ENCODE assay signal across 9 cellular contexts in the genomic region with DNA sequence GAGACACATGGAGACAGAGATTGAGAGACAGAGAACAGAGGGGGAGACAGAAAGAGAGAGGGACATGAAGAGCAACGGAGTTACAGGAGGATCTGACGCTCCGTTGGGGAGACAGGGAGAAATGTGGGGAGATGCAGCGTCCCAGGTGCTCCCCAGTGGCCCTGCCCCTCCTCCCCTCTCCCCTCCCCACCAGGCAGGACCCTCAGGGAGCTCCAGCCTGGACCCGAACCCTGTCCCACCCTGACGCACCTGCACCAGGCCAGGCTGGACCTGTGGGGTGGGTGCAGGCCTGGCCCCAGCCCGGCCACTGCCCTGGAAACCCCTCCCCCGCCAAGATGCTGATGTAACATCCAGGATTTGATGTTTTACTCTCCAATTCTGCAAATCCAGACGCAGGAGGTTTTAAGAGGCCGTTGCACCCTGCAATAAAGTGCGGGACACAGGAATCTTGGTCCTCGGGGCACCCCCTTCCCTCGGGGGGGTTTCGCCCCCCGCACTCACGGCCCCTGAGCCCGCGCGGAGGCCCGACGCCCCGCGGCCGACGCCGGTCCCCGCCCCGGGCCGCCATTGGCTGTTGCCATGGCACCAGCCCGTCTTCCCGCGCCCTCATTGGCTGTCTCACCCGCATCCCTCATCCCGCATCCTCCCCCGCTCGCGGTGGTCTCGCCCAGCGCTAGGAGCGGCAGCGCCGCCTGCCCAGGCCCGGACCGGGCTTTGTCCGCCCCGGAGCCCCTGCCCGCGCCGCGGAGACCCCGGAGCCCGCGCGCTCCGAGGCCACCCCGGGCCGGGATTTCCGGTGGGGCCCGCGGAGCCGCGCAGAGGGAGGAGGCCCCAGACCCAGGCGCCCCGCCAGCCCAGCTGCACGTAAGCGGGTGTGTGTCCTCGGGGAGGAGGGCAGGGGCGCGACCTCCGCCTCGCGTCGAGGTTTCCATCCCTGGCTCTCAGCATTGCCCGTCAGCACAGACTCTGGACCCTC. TPM values are rescaled to one million over a fixed set of nuclear protein-coding genes. Genes with fewer than 3 reads are reported as not detected.
DNase-seq lines count a peak whose midpoint lies in the region; ATAC-seq and TF ChIP-seq lines count a peak whose summit lies in the region.
"Had no signal": no experiment of that assay in that cellular context is flagged by ENCODE, and none has a peak within 500 bp of the region (broad histone marks: within the 10 kb centered on the region; RNA-seq: fewer than 3 reads in every experiment).

A gene with protein sequence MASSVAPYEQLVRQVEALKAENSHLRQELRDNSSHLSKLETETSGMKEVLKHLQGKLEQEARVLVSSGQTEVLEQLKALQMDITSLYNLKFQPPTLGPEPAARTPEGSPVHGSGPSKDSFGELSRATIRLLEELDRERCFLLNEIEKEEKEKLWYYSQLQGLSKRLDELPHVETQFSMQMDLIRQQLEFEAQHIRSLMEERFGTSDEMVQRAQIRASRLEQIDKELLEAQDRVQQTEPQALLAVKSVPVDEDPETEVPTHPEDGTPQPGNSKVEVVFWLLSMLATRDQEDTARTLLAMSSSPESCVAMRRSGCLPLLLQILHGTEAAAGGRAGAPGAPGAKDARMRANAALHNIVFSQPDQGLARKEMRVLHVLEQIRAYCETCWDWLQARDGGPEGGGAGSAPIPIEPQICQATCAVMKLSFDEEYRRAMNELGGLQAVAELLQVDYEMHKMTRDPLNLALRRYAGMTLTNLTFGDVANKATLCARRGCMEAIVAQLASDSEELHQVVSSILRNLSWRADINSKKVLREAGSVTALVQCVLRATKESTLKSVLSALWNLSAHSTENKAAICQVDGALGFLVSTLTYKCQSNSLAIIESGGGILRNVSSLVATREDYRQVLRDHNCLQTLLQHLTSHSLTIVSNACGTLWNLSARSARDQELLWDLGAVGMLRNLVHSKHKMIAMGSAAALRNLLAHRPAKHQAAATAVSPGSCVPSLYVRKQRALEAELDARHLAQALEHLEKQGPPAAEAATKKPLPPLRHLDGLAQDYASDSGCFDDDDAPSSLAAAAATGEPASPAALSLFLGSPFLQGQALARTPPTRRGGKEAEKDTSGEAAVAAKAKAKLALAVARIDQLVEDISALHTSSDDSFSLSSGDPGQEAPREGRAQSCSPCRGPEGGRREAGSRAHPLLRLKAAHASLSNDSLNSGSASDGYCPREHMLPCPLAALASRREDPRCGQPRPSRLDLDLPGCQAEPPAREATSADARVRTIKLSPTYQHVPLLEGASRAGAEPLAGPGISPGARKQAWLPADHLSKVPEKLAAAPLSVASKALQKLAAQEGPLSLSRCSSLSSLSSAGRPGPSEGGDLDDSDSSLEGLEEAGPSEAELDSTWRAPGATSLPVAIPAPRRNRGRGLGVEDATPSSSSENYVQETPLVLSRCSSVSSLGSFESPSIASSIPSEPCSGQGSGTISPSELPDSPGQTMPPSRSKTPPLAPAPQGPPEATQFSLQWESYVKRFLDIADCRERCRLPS (N-terminal part only) (plus strand): TSS at position 655 of the 976 bp plus-strand sequence. CDS start 2,881 bp downstream, outside the sequence.

- no peak within 1 kb of the TSS for H3K4me3 Mint-ChIP-seq in activated CD8-positive, alpha-beta memory T cell treated with anti-CD3 and anti-CD28 coated beads, Interleukin-2, amount 10 ng/mL, durations not matched to agents 7 days and 5 days
- H3K4me3 Mint-ChIP-seq in endothelial cell (ENCODE audit: unreplicated experiment), result no peak within 1 kb of the TSS

- CTCF ChIA-PET in activated CD8-positive, alpha-beta memory T cell treated with anti-CD3 and anti-CD28 coated beads, Interleukin-2, amount 10 ng/mL, durations not matched to agents 7 days and 5 days (lab: Charles Lee), result interaction anchor here (0.8 to 1.6 kb wide), 2 partner anchors 11 to 16 kb away, joined by 3 to 4 read pairs; no protein-coding TSS in a partner anchor

- peaks cover 55% of the 10 kb centered on the region for H3K27me3 Mint-ChIP-seq in activated CD8-positive, alpha-beta memory T cell treated with anti-CD3 and anti-CD28 coated beads, Interleukin-2, amount 10 ng/mL, durations not matched to agents 7 days and 5 days
- peaks cover 24% of the 10 kb centered on the region for H3K27me3 Mint-ChIP-seq in endothelial cell (ENCODE audit: unreplicated experiment)

- no peak within 1 kb of the TSS for H3K27ac Mint-ChIP-seq in activated CD8-positive, alpha-beta memory T cell treated with anti-CD3 and anti-CD28 coated beads, Interleukin-2, amount 10 ng/mL, durations not matched to agents 7 days and 5 days
- H3K27ac Mint-ChIP-seq in endothelial cell (ENCODE audit: unreplicated experiment), result no peak within 1 kb of the TSS

- H3K4me1 Mint-ChIP-seq in activated CD8-positive, alpha-beta memory T cell treated with anti-CD3 and anti-CD28 coated beads, Interleukin-2, amount 10 ng/mL, durations not matched to agents 7 days and 5 days, result peaks cover 13% of the 10 kb centered on the region
- peaks cover 3% of the 10 kb centered on the region for H3K4me1 Mint-ChIP-seq in endothelial cell (ENCODE audit: unreplicated experiment)

- peak; percentile 25 for ATAC-seq in activated CD8-positive, alpha-beta memory T cell treated with anti-CD3 and anti-CD28 coated beads, Interleukin-2, amount 10 ng/mL, durations not matched to agents 7 days and 5 days
- no peak for ATAC-seq in stimulated activated naive CD8-positive, alpha-beta T cell treated with anti-CD3 and anti-CD28 coated beads, Interleukin-15, Interleukin-2, amounts not matched to agents 100 U/mL and 50 U/mL, for 24 hours
- ATAC-seq in GM18505 (IDR thresholded peaks at IDR 0.05; ENCODE audit: unreplicated experiment), result no peak

- H3K9me3 Mint-ChIP-seq in activated CD8-positive, alpha-beta memory T cell treated with anti-CD3 and anti-CD28 coated beads, Interleukin-2, amount 10 ng/mL, durations not matched to agents 7 days and 5 days (ENCODE audit: low read depth), result no peaks in the 10 kb centered on the region
- no peaks in the 10 kb centered on the region for H3K9me3 Mint-ChIP-seq in endothelial cell (ENCODE audit: unreplicated experiment)

- no peaks in the 10 kb centered on the region for H3K36me3 Mint-ChIP-seq in activated CD8-positive, alpha-beta memory T cell treated with anti-CD3 and anti-CD28 coated beads, Interleukin-2, amount 10 ng/mL, durations not matched to agents 7 days and 5 days
- H3K36me3 Mint-ChIP-seq in endothelial cell (ENCODE audit: low read depth, unreplicated experiment), result peaks cover 5% of the 10 kb centered on the region

- TF ChIP-seq CTCF in endothelial cell (IDR thresholded peaks at IDR 0.05; ENCODE audit: unreplicated experiment), result no peak

- DNase-seq in activated CD8-positive, alpha-beta memory T cell treated with anti-CD3 and anti-CD28 coated beads, Interleukin-2, amount 10 ng/mL, durations not matched to agents 7 days and 5 days, result no peak
- DNase-seq in activated CD8-positive, alpha-beta memory T cell treated with anti-CD3 and anti-CD28 coated beads, Interleukin-2, amount 50 U/mL, for 48 hours, result no peak
- DNase-seq in NCI-H748 (lab: John Stamatoyannopoulos, UW; ENCODE audit: unreplicated experiment) (peak; percentile 90), endothelial cell (ENCODE audit: low spot score) (peak; percentile 54), mesenteric fat pad (ENCODE audit: low spot score) (no peak)
- DNase-seq in stimulated activated naive CD8-positive, alpha-beta T cell treated with anti-CD3 and anti-CD28 coated beads, Interleukin-15, Interleukin-2, amounts not matched to agents 100 U/mL and 50 U/mL, for 24 hours, result peak; percentile 56
- no peak for DNase-seq in stimulated activated naive CD4-positive, alpha-beta T cell treated with Interleukin-2 at 50 U/mL for 16 hours (lab: John Stamatoyannopoulos, UW)
- DNase-seq: NCI-H526 treated with DMSO at 0.1 percent for 48 hours had no signal

- TF ChIP-seq POLR2A in GM18505 (IDR thresholded peaks at IDR 0.05; ENCODE audit: borderline replicate concordance, extremely low read depth, insufficient read depth, insufficient read length), result no peak

RNA-seq across cellular contexts. Expression of the gene that starts here (rescaled TPM):
- under 1 TPM; 0.03 to 0.12 TPM for total RNA-seq in activated CD8-positive, alpha-beta memory T cell treated with anti-CD3 and anti-CD28 coated beads, Interleukin-2, amount 10 ng/mL, durations not matched to agents 7 days and 5 days
- 1.9 TPM for total RNA-seq in endothelial cell (ENCODE audit: unreplicated experiment)
- 0.10 TPM for total RNA-seq in mesenteric fat pad

Comparison
In these comparisons a context has a peak if more than half of its experiments do, and no peak if none do; other contexts are left out.
1. Peak in ATAC-seq in activated CD8-positive, alpha-beta memory T cell treated with anti-CD3 and anti-CD28 coated beads, Interleukin-2, amount 10 ng/mL, durations not matched to agents 7 days and 5 days; RNA of the gene not detected or under 1 TPM.
2. DNase-seq: peak in NCI-H748 (single experiment), endothelial cell (single experiment) and stimulated activated naive CD8-positive, alpha-beta T cell treated with anti-CD3 and anti-CD28 coated beads, Interleukin-15, Interleukin-2, amounts not matched to agents 100 U/mL and 50 U/mL, for 24 hours (single experiment); none in activated CD8-positive, alpha-beta memory T cell treated with anti-CD3 and anti-CD28 coated beads, Interleukin-2, amount 10 ng/mL, durations not matched to agents 7 days and 5 days (single experiment), activated CD8-positive, alpha-beta memory T cell treated with anti-CD3 and anti-CD28 coated beads, Interleukin-2, amount 50 U/mL, for 48 hours (single experiment), stimulated activated naive CD4-positive, alpha-beta T cell treated with Interleukin-2 at 50 U/mL for 16 hours (single experiment) and mesenteric fat pad (single experiment).